21 cellular contexts compared by ENCODE assay signal in the genomic region with DNA sequence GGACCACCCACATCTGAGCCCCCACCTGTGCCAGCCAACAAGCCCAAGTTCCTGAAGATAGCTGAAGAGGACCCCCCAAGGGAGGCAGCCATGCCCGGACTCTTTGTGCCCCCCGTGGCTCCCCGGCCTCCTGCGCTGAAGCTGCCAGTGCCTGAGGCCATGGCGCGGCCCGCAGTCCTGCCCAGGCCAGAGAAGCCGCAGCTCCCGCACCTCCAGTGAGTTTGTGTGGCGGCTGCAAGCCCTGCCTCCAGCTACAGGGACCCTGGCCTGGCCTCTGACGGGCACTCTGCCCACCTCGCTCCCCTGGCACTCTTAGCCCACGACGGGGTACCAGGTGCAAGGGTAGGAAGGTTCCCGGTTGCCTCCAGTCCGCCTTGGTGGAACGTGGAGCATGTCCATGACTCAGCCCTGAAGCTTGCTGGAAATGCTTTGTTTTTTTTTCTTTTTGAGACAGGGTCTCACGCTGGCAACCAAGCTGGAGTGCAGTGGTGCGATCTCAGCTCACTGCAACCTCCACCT. TPM values are rescaled to one million over a fixed set of nuclear protein-coding genes. Genes with fewer than 3 reads are reported as not detected.
DNase-seq lines count a peak whose midpoint lies in the region; ATAC-seq, FAIRE-seq and TF ChIP-seq lines count a peak whose summit lies in the region.
"Had no signal": no experiment of that assay in that cellular context is flagged by ENCODE, and none has a peak within 500 bp of the region (broad histone marks: within the 10 kb centered on the region; RNA-seq: fewer than 3 reads in every experiment).

No MANE protein-coding gene starts in this region.

- TF ChIP-seq CTCF in choroid plexus epithelial cell (conservative IDR thresholded peaks at IDR 0.05; ENCODE audit: low read depth, low read length) (no peak), mucosa of descending colon (IDR thresholded peaks at IDR 0.05) (no peak)

- no peaks in the 10 kb centered on the region for H3K9me3 ChIP-seq in BLaER1
- no peaks in the 10 kb centered on the region for H3K9me3 ChIP-seq in mucosa of descending colon
- H3K9me3 ChIP-seq: adrenal gland, esophagus squamous epithelium, pancreas, tibial artery had no signal

- TF ChIP-seq POLR2A in H54 (IDR thresholded peaks at IDR 0.05; ENCODE audit: low read depth, low read length) = no peak

- H3K27ac ChIP-seq in BLaER1 = no peak overlapping the region
- H3K27ac ChIP-seq: adrenal gland, esophagus squamous epithelium, pancreas, tibial artery, VCaP had no signal

- H3K4me2 ChIP-seq in BLaER1 = peak overlapping the region; percentile 96

- H3K4me1 ChIP-seq in BLaER1 = peaks cover 67% of the 10 kb centered on the region
- H3K4me1 ChIP-seq in mucosa of descending colon (ENCODE audit: low read depth) = no peaks in the 10 kb centered on the region
- H3K4me1 ChIP-seq: adrenal gland, pancreas, tibial artery had no signal

- intact Hi-C loops in mucosa of descending colon (cut with DNase I, micrococcal nuclease) = no loop called here

- peaks cover 78% of the 10 kb centered on the region for H3K36me3 ChIP-seq in BLaER1
- peaks cover 7% of the 10 kb centered on the region for H3K36me3 ChIP-seq in mucosa of descending colon (ENCODE audit: low read depth)

- ATAC-seq in mucosa of descending colon (no peak), GM18858 (IDR thresholded peaks at IDR 0.05; ENCODE audit: unreplicated experiment) (no peak), GM19324 (IDR thresholded peaks at IDR 0.05; ENCODE audit: low FRiP score, unreplicated experiment) (no peak)
- ATAC-seq: activated CD8-positive, alpha-beta T cell treated with anti-CD3 and anti-CD28 coated beads, Interleukin-2, amount 10 ng/mL, durations not matched to agents 7 days and 5 days; pancreas; T-helper 17 cell had no signal

- peaks cover 85% of the 10 kb centered on the region for H4K20me1 ChIP-seq in BLaER1

- FAIRE-seq in H54 (lab: Jason Lieb, UNC) = no peak
- FAIRE-seq: H1, pancreas had no signal

- H3K27me3 ChIP-seq in BLaER1 = peaks cover 5% of the 10 kb centered on the region; the same call in 1 of the 2 replicates
- H3K27me3 ChIP-seq: adrenal gland, esophagus squamous epithelium, pancreas, tibial artery had no signal

- DNase-seq in D341Med (ENCODE audit: low spot score) (peak; percentile 22), choroid plexus epithelial cell (ENCODE audit: low read depth) (peak; percentile 64), mucosa of descending colon (peak in 2 of 3 donors; percentile 17 to 53), H54 (ENCODE audit: insufficient read length, low spot score) (no peak)
- DNase-seq: activated CD8-positive, alpha-beta T cell treated with anti-CD3 and anti-CD28 coated beads, Interleukin-2, amount 10 ng/mL, durations not matched to agents 7 days and 5 days; Calu3; effector memory CD4-positive, alpha-beta T cell; esophagus squamous epithelium; NCI-H69; SIG-M5; stimulated activated CD4-positive, alpha-beta T cell treated with anti-CD3 and anti-CD28 coated beads, Interleukin-1b, Interleukin-23, amount 100 ng/mL, for 48 hours; stimulated activated naive CD4-positive, alpha-beta T cell had no signal

- H3K4me3 ChIP-seq in BLaER1 (no peak overlapping the region), choroid plexus epithelial cell (ENCODE audit: low read depth, low read length) (no peak overlapping the region), mucosa of descending colon (no peak overlapping the region)
- H3K4me3 ChIP-seq: adrenal gland, esophagus squamous epithelium, pancreas, tibial artery had no signal

- H3K9ac ChIP-seq in BLaER1 = no peak overlapping the region

RNA-seq across cellular contexts. Expression of gene ADD1, which starts 13.7 kb away (rescaled TPM):
- total RNA-seq in mucosa of descending colon = 100 to 1,000 TPM; 201 to 373 (median 261) TPM

RNA-seq across cellular contexts. Expression of gene SH3BP2, which starts 37.1 kb away (rescaled TPM):
- total RNA-seq in mucosa of descending colon = 10 to 100 TPM; 48.1 to 75.3 (median 73.0) TPM
